ENCODE assay signal across 10 cellular contexts in genomic region chr3:125154800-125155269, GRCh38. TPM values are rescaled to one million over a fixed set of nuclear protein-coding genes. Genes with fewer than 3 reads are reported as not detected.
DNase-seq lines count a peak whose midpoint lies in the region; ATAC-seq, FAIRE-seq and TF ChIP-seq lines count a peak whose summit lies in the region.
"Had no signal": no experiment of that assay in that cellular context is flagged by ENCODE, and none has a peak within 500 bp of the region (broad histone marks: within the 10 kb centered on the region; RNA-seq: fewer than 3 reads in every experiment).

No MANE protein-coding gene starts in this region.

- CTCF ChIA-PET in CD4-positive, alpha-beta memory T cell (lab: Charles Lee; ENCODE audit: partially characterized antibody) = interaction anchor here (1.9 kb wide), 1 partner anchor 12 kb away, joined by 7 read pairs; no protein-coding TSS in a partner anchor

- ATAC-seq in GM23338 (no peak), HG02678 (IDR thresholded peaks at IDR 0.05; ENCODE audit: unreplicated experiment) (no peak), GM21737 (IDR thresholded peaks at IDR 0.05; ENCODE audit: unreplicated experiment) (no peak)

- H3K9me3 ChIP-seq in CD4-positive, alpha-beta memory T cell (ENCODE audit: control insufficient read depth in 1 of 2, low read length in 2 of 2) = no peaks in the 10 kb centered on the region

- no peaks in the 10 kb centered on the region for H3K9me2 ChIP-seq in GM23338 (ENCODE audit: insufficient read depth)

- H3K27me3 ChIP-seq in CD4-positive, alpha-beta memory T cell (ENCODE audit: insufficient read depth, low read length) = no peaks in the 10 kb centered on the region
- H3K27me3 ChIP-seq in GM23338 (ENCODE audit: insufficient read depth) = no peaks in the 10 kb centered on the region
- H3K27me3 ChIP-seq in layer of hippocampus (ENCODE audit: control insufficient read depth, insufficient read depth, low read length) = no peaks in the 10 kb centered on the region

- no peak overlapping the region for H3K27ac ChIP-seq in CD4-positive, alpha-beta memory T cell (ENCODE audit: low read depth, low read length)
- no peak overlapping the region for H3K27ac ChIP-seq in GM23338 (ENCODE audit: low read depth)
- H3K27ac ChIP-seq in layer of hippocampus (ENCODE audit: low read depth, low read length) = peak overlapping the region; percentile 30
- H3K27ac ChIP-seq: epithelial cell of prostate had no signal

- H3K9me3 Mint-ChIP-seq in CD4-positive, alpha-beta memory T cell = no peaks in the 10 kb centered on the region
- no peaks in the 10 kb centered on the region for H3K9me3 Mint-ChIP-seq in GM23338
- no peaks in the 10 kb centered on the region for H3K9me3 Mint-ChIP-seq in activated CD4-positive, alpha-beta T cell treated with anti-CD3 and anti-CD28 coated beads, Interleukin-2, amount 10 ng/mL, durations not matched to agents 24 days and 14 days

- TF ChIP-seq CTCF in GM23338 (conservative IDR thresholded peaks at IDR 0.05; ENCODE audit: low read depth in 2 of 2) (no peak), D721Med (IDR thresholded peaks at IDR 0.05; ENCODE audit: insufficient read depth, missing control alignments) (no peak)

- peaks cover 4 to 6% of the 10 kb centered on the region in 2 donors for H3K27me3 Mint-ChIP-seq in CD4-positive, alpha-beta memory T cell
- H3K27me3 Mint-ChIP-seq in GM23338 (ENCODE audit: insufficient read depth, low read depth, poor library complexity) = no peaks in the 10 kb centered on the region
- peaks cover 42% of the 10 kb centered on the region for H3K27me3 Mint-ChIP-seq in activated CD4-positive, alpha-beta T cell treated with anti-CD3 and anti-CD28 coated beads, Interleukin-2, amount 10 ng/mL, durations not matched to agents 24 days and 14 days

- H3K4me3 Mint-ChIP-seq in CD4-positive, alpha-beta memory T cell = peak overlapping the region; percentile 66 to 88 (median 78)
- no peak overlapping the region for H3K4me3 Mint-ChIP-seq in GM23338
- H3K4me3 Mint-ChIP-seq in activated CD4-positive, alpha-beta T cell treated with anti-CD3 and anti-CD28 coated beads, Interleukin-2, amount 10 ng/mL, durations not matched to agents 24 days and 14 days = peak overlapping the region; percentile 33

- H3K36me3 ChIP-seq in CD4-positive, alpha-beta memory T cell (ENCODE audit: insufficient read depth, low read length) = no peaks in the 10 kb centered on the region
- no peaks in the 10 kb centered on the region for H3K36me3 ChIP-seq in GM23338 (ENCODE audit: insufficient read depth)

- H3F3A ChIP-seq in GM23338 (replicated peaks; ENCODE audit: low read depth) = no peaks in the 10 kb centered on the region; the same call in 1 of the 2 replicates

- no peak for FAIRE-seq in D721Med (lab: Jason Lieb, UNC)

- peak overlapping the region; percentile 43 to 46 for H3K4me3 ChIP-seq in CD4-positive, alpha-beta memory T cell (ENCODE audit: low read length in 2 of 2)
- H3K4me3 ChIP-seq in GM23338 = no peak overlapping the region

- intact Hi-C loops in CD4-positive, alpha-beta memory T cell (cut with micrococcal nuclease) = no loop called here
- intact Hi-C loops in activated CD4-positive, alpha-beta T cell treated with anti-CD3 and anti-CD28 coated beads, Interleukin-2, amount 10 ng/mL, durations not matched to agents 24 days and 14 days (cut with micrococcal nuclease) = loop anchor here (5.0 to 10.0 kb wide), 3 partner anchors 220 to 427 kb away; partner anchors contain the start of gene ZNF148

- H3K4me1 Mint-ChIP-seq in CD4-positive, alpha-beta memory T cell = peaks cover 7 to 13% (median 9%) of the 10 kb centered on the region in 4 donors
- H3K4me1 Mint-ChIP-seq in GM23338 = peaks cover 19% of the 10 kb centered on the region
- H3K4me1 Mint-ChIP-seq in activated CD4-positive, alpha-beta T cell treated with anti-CD3 and anti-CD28 coated beads, Interleukin-2, amount 10 ng/mL, durations not matched to agents 24 days and 14 days = peaks cover 11% of the 10 kb centered on the region

- no peaks in the 10 kb centered on the region for H3K79me2 ChIP-seq in GM23338 (replicated peaks; ENCODE audit: insufficient read depth)

- DNase-seq in CD4-positive, alpha-beta memory T cell = peak in 3 of 5 donors; percentile 12 to 35 (median 16)
- DNase-seq in GM23338 (ENCODE audit: low spot score) (no peak), NCI-H526 (lab: John Stamatoyannopoulos, UW) (no peak), D721Med (ENCODE audit: insufficient read length, low spot score) (no peak)
- peak; percentile 73 for DNase-seq in activated CD4-positive, alpha-beta T cell treated with anti-CD3 and anti-CD28 coated beads, Interleukin-2, amount 10 ng/mL, durations not matched to agents 24 days and 14 days
- DNase-seq: NCI-H2227 treated with DMSO at 0.1 percent for 48 hours had no signal

- H3K36me3 Mint-ChIP-seq in CD4-positive, alpha-beta memory T cell = no peaks in the 10 kb centered on the region
- H3K36me3 Mint-ChIP-seq in GM23338 (ENCODE audit: low read depth) = no peaks in the 10 kb centered on the region
- no peaks in the 10 kb centered on the region for H3K36me3 Mint-ChIP-seq in activated CD4-positive, alpha-beta T cell treated with anti-CD3 and anti-CD28 coated beads, Interleukin-2, amount 10 ng/mL, durations not matched to agents 24 days and 14 days (ENCODE audit: low read depth)

- POLR2A ChIA-PET in CD4-positive, alpha-beta memory T cell (lab: Charles Lee; ENCODE audit: partially characterized antibody) = interaction anchor here (1.4 kb wide), 1 partner anchor 221 kb away, joined by 4 read pairs; the partner anchor contains the start of gene ZNF148

- no peak overlapping the region for H2AFZ ChIP-seq in GM23338

- peak overlapping the region in 4 of 7 donors; percentile 5 to 64 (median 44) for H3K27ac Mint-ChIP-seq in CD4-positive, alpha-beta memory T cell
- H3K27ac Mint-ChIP-seq in GM23338 = peak overlapping the region; percentile 79
- peak overlapping the region; percentile 60 for H3K27ac Mint-ChIP-seq in activated CD4-positive, alpha-beta T cell treated with anti-CD3 and anti-CD28 coated beads, Interleukin-2, amount 10 ng/mL, durations not matched to agents 24 days and 14 days

- H3K4me1 ChIP-seq in CD4-positive, alpha-beta memory T cell (ENCODE audit: insufficient read depth, low read length) = peaks cover 7% of the 10 kb centered on the region
- peaks cover 12% of the 10 kb centered on the region for H3K4me1 ChIP-seq in GM23338 (ENCODE audit: insufficient read depth)

- no peaks in the 10 kb centered on the region for H4K20me1 ChIP-seq in GM23338 (replicated peaks; ENCODE audit: insufficient read depth)

- H3K4me2 ChIP-seq in GM23338 = no peak overlapping the region

TF ChIP-seq in GM23338, 12 proteins besides CTCF, POLR2A, EP300 and RAD21 (continues in another document):
- no peak for TF ChIP-seq REST (IDR thresholded peaks at IDR 0.05; ENCODE audit: unreplicated experiment)
- TF ChIP-seq NANOG (IDR thresholded peaks at IDR 0.05; ENCODE audit: borderline replicate concordance) = no peak
- TF ChIP-seq EZH2 (IDR thresholded peaks at IDR 0.05; ENCODE audit: low read depth, unreplicated experiment) = no peak

RNA-seq across cellular contexts. Expression of gene SLC12A8, which starts 57.7 kb away (rescaled TPM):
- not detected for total RNA-seq in CD4-positive, alpha-beta memory T cell
- polyA plus RNA-seq in CD4-positive, alpha-beta memory T cell = not detected
- 10.1 and 15.9 TPM in 2 replicates for total RNA-seq in GM23338 (2014; rRNA removed; shearing (Covaris generic))
- polyA plus RNA-seq in GM23338 (2016; fragmentation: Nextera tagmentation; extraction: Ambion mirVana) = 4.6 and 6.9 TPM in 2 replicates
- total RNA-seq in activated CD4-positive, alpha-beta T cell treated with anti-CD3 and anti-CD28 coated beads, Interleukin-2, amount 10 ng/mL, durations not matched to agents 24 days and 14 days = 1.1 and 1.2 TPM in 2 replicates

Comparison
In these comparisons a context has a peak if more than half of its experiments do, and no peak if none do; other contexts are left out.
1. DNase-seq: peak in CD4-positive, alpha-beta memory T cell (3 of 5) and activated CD4-positive, alpha-beta T cell treated with anti-CD3 and anti-CD28 coated beads, Interleukin-2, amount 10 ng/mL, durations not matched to agents 24 days and 14 days (single experiment); none in GM23338 (single experiment), NCI-H526 (0 of 2) and D721Med (single experiment).
2. Peak in every context shown above with its lines, with median percentiles within 50 percentile points of each other: H3K27ac Mint-ChIP-seq.